In genomic region chr12:6791931-6792520, GRCh38 we compare ENCODE assay signal across 12 cellular contexts. TPM values are rescaled to one million over a fixed set of nuclear protein-coding genes. Genes with fewer than 3 reads are reported as not detected.
DNase-seq lines count a peak whose midpoint lies in the region; ATAC-seq and TF ChIP-seq lines count a peak whose summit lies in the region.
"Had no signal": no experiment of that assay in that cellular context is flagged by ENCODE, and none has a peak within 500 bp of the region (broad histone marks: within the 10 kb centered on the region; RNA-seq: fewer than 3 reads in every experiment).

No MANE protein-coding gene starts in this region.

- intact Hi-C loops in sigmoid colon (cut with DNase I): no loop called here

- no peak overlapping the region for H3K27ac Mint-ChIP-seq in endodermal cell
- H3K27ac Mint-ChIP-seq: memory B cell had no signal

- H3K4me1 ChIP-seq in SJCRH30 (peaks cover 4% of the 10 kb centered on the region; the same call in 1 of the 2 replicates), endodermal cell (ENCODE audit: control insufficient read depth, insufficient read depth, low read length) (no peaks in the 10 kb centered on the region), sigmoid colon (no peaks in the 10 kb centered on the region)

- H3K9me3 ChIP-seq in SJCRH30 (replicated peaks) (no peaks in the 10 kb centered on the region), endodermal cell (ENCODE audit: control insufficient read depth, low read length) (no peaks in the 10 kb centered on the region), sigmoid colon (no peaks in the 10 kb centered on the region)

- TF ChIP-seq CTCF in endodermal cell (conservative IDR thresholded peaks at IDR 0.05) (no peak), sigmoid colon (IDR thresholded peaks at IDR 0.05) (no peak)

- H3K27ac ChIP-seq in SJCRH30: no peak overlapping the region
- H3K27ac ChIP-seq in endodermal cell (ENCODE audit: low read depth, low read length): peak overlapping the region; percentile 73
- peak overlapping the region in 3 of 4 donors; percentile 26 to 37 (median 28) for H3K27ac ChIP-seq in sigmoid colon

- H3K9ac ChIP-seq in endodermal cell (ENCODE audit: extremely low read depth, low read length, poor library complexity, severe bottlenecking): no peak overlapping the region

- H3K4me3 Mint-ChIP-seq in endodermal cell: no peak overlapping the region
- H3K4me3 Mint-ChIP-seq: memory B cell had no signal

- H3K36me3 ChIP-seq in SJCRH30 (no peaks in the 10 kb centered on the region), endodermal cell (ENCODE audit: control insufficient read depth, insufficient read depth, low read length) (no peaks in the 10 kb centered on the region), sigmoid colon (no peaks in the 10 kb centered on the region)

- peaks cover 14% of the 10 kb centered on the region for H3K27me3 ChIP-seq in SJCRH30
- H3K27me3 ChIP-seq in endodermal cell (ENCODE audit: control insufficient read depth, insufficient read depth, low read length, poor library complexity, severe bottlenecking): peaks cover 32% of the 10 kb centered on the region
- H3K27me3 ChIP-seq in sigmoid colon: no peaks in the 10 kb centered on the region

- DNase-seq in SJCRH30 (no peak), endodermal cell (no peak), sigmoid colon (no peak), cortex of kidney (lab: John Stamatoyannopoulos, UW) (no peak), NCI-H226 (no peak)
- no peak for DNase-seq in activated CD4-positive, CD25-positive, alpha-beta regulatory T cell treated with anti-CD3 and anti-CD28 coated beads, Interleukin-2, amount 50 U/mL, for 72 hours
- DNase-seq: DMS79 treated with DMSO at 0.1 percent for 48 hours, NCI-H446 treated with DMSO at 0.1 percent for 48 hours had no signal

- ATAC-seq in GM21515 (IDR thresholded peaks at IDR 0.05; ENCODE audit: unreplicated experiment): no peak

- TF ChIP-seq POLR2A in GM19099 (IDR thresholded peaks at IDR 0.05; ENCODE audit: extremely low read depth, insufficient read length, low read depth) (peak; percentile 7), sigmoid colon (IDR thresholded peaks at IDR 0.05) (no peak)

- H3K4me1 Mint-ChIP-seq in endodermal cell: peaks cover 25% of the 10 kb centered on the region

- no peaks in the 10 kb centered on the region for H3K36me3 Mint-ChIP-seq in endodermal cell (ENCODE audit: low read depth)
- H3K36me3 Mint-ChIP-seq: memory B cell had no signal

- TF ChIP-seq EP300 in sigmoid colon (IDR thresholded peaks at IDR 0.05): no peak

- WGBS in endodermal cell (ENCODE audit: insufficient coverage in 1 of 2, insufficient read length in 1 of 2), 2 experiments: 95 to 96% methylated on average over 8 to 12 of the region's 13 CpGs
- WGBS in sigmoid colon, 2 donors: 55 to 77% methylated on average over 13 of the region's 13 CpGs

- H3K4me3 ChIP-seq in SJCRH30 (peak overlapping the region; percentile 24), endodermal cell (ENCODE audit: low read length) (no peak overlapping the region), sigmoid colon (peak overlapping the region in 2 of 4 donors; percentile 5 to 17)

- H3K9me3 Mint-ChIP-seq in endodermal cell: peaks cover 3% of the 10 kb centered on the region
- H3K9me3 Mint-ChIP-seq: memory B cell had no signal

- peaks cover 66% of the 10 kb centered on the region for H3K27me3 Mint-ChIP-seq in endodermal cell (ENCODE audit: insufficient read depth)

RNA-seq across cellular contexts. Expression of gene CD4, which starts 2.7 kb away (rescaled TPM):
- not detected in 2 replicates for total RNA-seq in SJCRH30 (2014; rRNA removed; shearing (Covaris generic))
- total RNA-seq in endodermal cell: 1 to 10 TPM in 1 of 2 donors, under 1 TPM in 1; 0.77 to 1.3 TPM
- polyA plus RNA-seq in endodermal cell (2013, experiment 1 of 2): 2.2 TPM
- 1.7 TPM for polyA plus RNA-seq in endodermal cell (2013, experiment 2 of 2)
- 10 to 100 TPM in 3 of 4 donors, 1 to 10 TPM in 1; 2.5 to 12.8 (median 11.5) TPM for total RNA-seq in sigmoid colon
- polyA plus RNA-seq in sigmoid colon: 10 to 100 TPM in 2 of 3 donors, 1 to 10 TPM in 1; 4.8 to 29.7 (median 26.6) TPM
- total RNA-seq: HT1080 had no signal

RNA-seq across cellular contexts. Expression of gene LAG3, which starts 19.7 kb away (rescaled TPM):
- total RNA-seq in SJCRH30 (2014; rRNA removed; shearing (Covaris generic)): 0.16 TPM in 1 of 2 replicates, not detected in the other
- total RNA-seq in endodermal cell: 1 to 10 TPM; 1.9 to 7.3 TPM
- 8.4 TPM for polyA plus RNA-seq in endodermal cell (2013, experiment 1 of 2)
- polyA plus RNA-seq in endodermal cell (2013, experiment 2 of 2): 5.8 TPM
- 1 to 10 TPM; 1.4 to 6.9 (median 3.0) TPM for total RNA-seq in sigmoid colon
- polyA plus RNA-seq in sigmoid colon: 1 to 10 TPM in 2 of 3 donors, under 1 TPM in 1; 0.60 to 4.2 (median 1.4) TPM

RNA-seq across cellular contexts. Expression of gene PTMS, which starts 25.9 kb away (rescaled TPM):
- total RNA-seq in SJCRH30 (2014; rRNA removed; shearing (Covaris generic)): 84.2 and 89.9 TPM in 2 replicates
- total RNA-seq in endodermal cell (100 to 1,000 TPM; 637 to 888 TPM), sigmoid colon (100 to 1,000 TPM; 196 to 392 (median 255) TPM)
- 935 TPM for polyA plus RNA-seq in endodermal cell (2013, experiment 1 of 2)
- 1,020 TPM for polyA plus RNA-seq in endodermal cell (2013, experiment 2 of 2)
- 100 to 1,000 TPM in 2 of 3 donors, 10 to 100 TPM in 1; 93.2 to 198 (median 174) TPM for polyA plus RNA-seq in sigmoid colon

RNA-seq across cellular contexts. Expression of gene GPR162, which starts 29.6 kb away (rescaled TPM):
- total RNA-seq in SJCRH30 (2014; rRNA removed; shearing (Covaris generic)): 2.2 and 3.5 TPM in 2 replicates
- 10 to 100 TPM; 14.7 to 15.0 TPM for total RNA-seq in endodermal cell
- 26.3 TPM for polyA plus RNA-seq in endodermal cell (2013, experiment 1 of 2)
- polyA plus RNA-seq in endodermal cell (2013, experiment 2 of 2): 22.4 TPM
- 10 to 100 TPM in 2 of 4 donors, 1 to 10 TPM in 2; 6.4 to 16.1 (median 10.2) TPM for total RNA-seq in sigmoid colon
- 1 to 10 TPM; 1.2 to 7.6 (median 1.8) TPM for polyA plus RNA-seq in sigmoid colon

RNA-seq across cellular contexts. Expression of gene P3H3, which starts 36.2 kb away (rescaled TPM):
- total RNA-seq in SJCRH30 (2014; rRNA removed; shearing (Covaris generic)): 13.7 and 19.3 TPM in 2 replicates
- total RNA-seq in endodermal cell (10 to 100 TPM; 58.4 to 63.1 TPM), sigmoid colon (10 to 100 TPM; 16.4 to 69.8 (median 20.5) TPM)
- polyA plus RNA-seq in endodermal cell (2013, experiment 1 of 2): 41.9 TPM
- 40.0 TPM for polyA plus RNA-seq in endodermal cell (2013, experiment 2 of 2)
- polyA plus RNA-seq in sigmoid colon: 1 to 10 TPM in 2 of 3 donors, under 1 TPM in 1; 0.60 to 6.0 (median 1.2) TPM
